Comparison of ENCODE assay signal across 8 cellular contexts in genomic region chr14:54881761-54882401, GRCh38. TPM values are rescaled to one million over a fixed set of nuclear protein-coding genes. Genes with fewer than 3 reads are reported as not detected.
DNase-seq lines count a peak whose midpoint lies in the region; ATAC-seq, FAIRE-seq and TF ChIP-seq lines count a peak whose summit lies in the region.

No MANE protein-coding gene starts in this region.

- FAIRE-seq in K562 (lab: Jason Lieb, UNC) = no peak

- H3K9ac ChIP-seq in K562 (ENCODE audit: insufficient read depth in 1 of 2, low read depth in 2 of 2, low read length in 2 of 2) = no peak overlapping the region

- peaks cover 8% of the 10 kb centered on the region for H3K36me3 Mint-ChIP-seq in CD4-positive, CD25-positive, alpha-beta regulatory T cell

- H4K20me1 ChIP-seq in K562 (replicated peaks; ENCODE audit: control insufficient read depth, insufficient read depth, low read length) = no peaks in the 10 kb centered on the region

- H2AFZ ChIP-seq in K562 (ENCODE audit: low read depth, low read length) = peak overlapping the region; percentile 62

- no peak for TF ChIP-seq POLR2A in K562 (conservative IDR thresholded peaks at IDR 0.05)

- no peak for TF ChIP-seq CTCF in K562 (IDR thresholded peaks at IDR 0.05 in 2 of 3, conservative IDR thresholded peaks at IDR 0.05 in 1 of 3; ENCODE audit: insufficient read depth in 2 of 3, low read depth in 1 of 3, low read length in 3 of 3)

- peak in 1 of 3 donors; percentile 71 for DNase-seq in CD4-positive, CD25-positive, alpha-beta regulatory T cell
- peak; percentile 46 for DNase-seq in HT1080 (ENCODE audit: low read depth)
- no peak for DNase-seq in K562 (ENCODE audit: extremely low read depth in 1 of 4, low spot score in 3 of 4)
- DNase-seq in lung microvascular endothelial cell (ENCODE audit: low read depth in 2 of 2) = peak; percentile 40 to 52
- DNase-seq in foreskin melanocyte = no peak
- no peak for DNase-seq in stimulated activated CD4-positive, alpha-beta T cell treated with anti-CD3 and anti-CD28 coated beads, Interleukin-1b, Interleukin-23, amount 100 ng/mL, for 48 hours
- no peak for DNase-seq in stimulated activated CD4-positive, alpha-beta T cell treated with anti-CD3 and anti-CD28 coated beads, Interleukin-4, amount 100 ng/mL, for 1 hour

- H3K9me3 ChIP-seq in CD4-positive, CD25-positive, alpha-beta regulatory T cell (ENCODE audit: control insufficient read depth in 2 of 2, low read length in 2 of 2) = no peaks in the 10 kb centered on the region
- H3K9me3 ChIP-seq in K562 (replicated peaks; ENCODE audit: control insufficient read depth, insufficient read depth, low read depth, low read length) = no peaks in the 10 kb centered on the region

- H3K4me2 ChIP-seq in K562 (ENCODE audit: insufficient read depth, low read length) = peak overlapping the region; percentile 54

- H3K4me1 ChIP-seq in CD4-positive, CD25-positive, alpha-beta regulatory T cell (ENCODE audit: control insufficient read depth, insufficient read depth, low read length, poor library complexity, severe bottlenecking) = peaks cover 36% of the 10 kb centered on the region
- peaks cover 0 to 5% of the 10 kb centered on the region in 2 experiments; a peak in 3 of 5 replicates for H3K4me1 ChIP-seq in K562 (replicated peaks in 1 of 2; ENCODE audit: control insufficient read depth in 2 of 2, insufficient read depth in 2 of 2, low read length in 2 of 2)

- intact Hi-C loops in K562 (cut with micrococcal nuclease) = no loop called here

- peaks cover 12 to 72% (median 48%) of the 10 kb centered on the region in 4 donors for H3K4me1 Mint-ChIP-seq in CD4-positive, CD25-positive, alpha-beta regulatory T cell

- H3K36me3 ChIP-seq in CD4-positive, CD25-positive, alpha-beta regulatory T cell (ENCODE audit: control insufficient read depth, insufficient read depth, low read length) = peaks cover 3% of the 10 kb centered on the region
- H3K36me3 ChIP-seq in K562 (ENCODE audit: control insufficient read depth, insufficient read depth, low read length) = no peaks in the 10 kb centered on the region

- no peaks in the 10 kb centered on the region for H3K79me2 ChIP-seq in K562 (ENCODE audit: control insufficient read depth, insufficient read depth, low read length)

- H3K4me3 Mint-ChIP-seq in CD4-positive, CD25-positive, alpha-beta regulatory T cell = peak overlapping the region; percentile 90 to 94 (median 92)

- H3K27ac ChIP-seq in CD4-positive, CD25-positive, alpha-beta regulatory T cell (ENCODE audit: insufficient read depth, low read length, poor library complexity, severe bottlenecking) = peak overlapping the region; percentile 85
- H3K27ac ChIP-seq in K562 (ENCODE audit: extremely low read depth, low read depth, low read length) = no peak overlapping the region

- TF ChIP-seq RAD21 in K562 (CRISPR knock-in tag; conservative IDR thresholded peaks at IDR 0.05 in 1 of 2, IDR thresholded peaks at IDR 0.05 in 1 of 2) = no peak

- H3K9me1 ChIP-seq in K562 (ENCODE audit: control insufficient read depth, insufficient read depth, low read length) = no peaks in the 10 kb centered on the region

- no peak for TF ChIP-seq EP300 in K562 (IDR thresholded peaks at IDR 0.05; ENCODE audit: low read length)

- POLR2A ChIA-PET in K562 (lab: Yijun Ruan, JAX) = interaction anchor here (0.6 to 1.5 kb wide), 5 partner anchors 9 to 192 kb away, joined by 3 to 6 read pairs (median 4); partner anchors contain the start of gene GCH1

- H3K27me3 Mint-ChIP-seq in CD4-positive, CD25-positive, alpha-beta regulatory T cell = no peaks in the 10 kb centered on the region

- peak overlapping the region; percentile 90 for H3K4me3 ChIP-seq in CD4-positive, CD25-positive, alpha-beta regulatory T cell (ENCODE audit: low read depth, low read length)
- H3K4me3 ChIP-seq in K562 = 0 out of 2 replicates have a peak overlapping the region, but pooled peaks have one; percentile 2

- peak overlapping the region; percentile 90 to 97 (median 94) for H3K27ac Mint-ChIP-seq in CD4-positive, CD25-positive, alpha-beta regulatory T cell

- H3K27me3 ChIP-seq in CD4-positive, CD25-positive, alpha-beta regulatory T cell (ENCODE audit: control insufficient read depth, insufficient read depth, low read length) = no peaks in the 10 kb centered on the region
- no peaks in the 10 kb centered on the region for H3K27me3 ChIP-seq in K562 (ENCODE audit: control insufficient read depth in 2 of 2, insufficient read depth in 2 of 2, low read length in 2 of 2)

- CTCF ChIA-PET in K562 (lab: Yijun Ruan, JAX; ENCODE audit: low intra/inter-chr PET ratio) = no interaction called here

- no TSS peak for BruUV-seq in K562 (replicated peaks; lab: Mats Ljungman, UMichigan)

- ATAC-seq in CD4-positive, CD25-positive, alpha-beta regulatory T cell (ENCODE audit: low read depth in 2 of 2) = peak; percentile 66 to 69
- ATAC-seq in GM19438 (IDR thresholded peaks at IDR 0.05; ENCODE audit: low read depth, unreplicated experiment) = peak; percentile 56
- ATAC-seq in K562 = peak; percentile 65

- in situ Hi-C loops in K562 (cut with MboI) = no loop called here

- WGBS in K562 (ENCODE audit: insufficient coverage, low coverage, missing lambda C conversion rate) = 14% methylated on average over 5 of the region's 5 CpGs

- H3K9me3 Mint-ChIP-seq in CD4-positive, CD25-positive, alpha-beta regulatory T cell = no peaks in the 10 kb centered on the region

TF ChIP-seq in K562, 482 proteins besides CTCF, POLR2A, EP300 and RAD21 (continues in another document):
- no peak for TF ChIP-seq PBX2 (CRISPR knock-in tag; IDR thresholded peaks at IDR 0.05; ENCODE audit: low read depth)
- peak; percentile 46; the same call in 1 of the 2 replicates for TF ChIP-seq PBX2 (tag; conservative IDR thresholded peaks at IDR 0.05; ENCODE audit: low read depth)
- TF ChIP-seq RBM34 (IDR thresholded peaks at IDR 0.05; ENCODE audit: borderline replicate concordance, insufficient read depth, low read length) = no peak
- no peak for TF ChIP-seq IRF2 (CRISPR knock-in tag; IDR thresholded peaks at IDR 0.05)
- TF ChIP-seq CEBPG (CRISPR knock-in tag; IDR thresholded peaks at IDR 0.05) = no peak
- TF ChIP-seq CEBPG (tag; conservative IDR thresholded peaks at IDR 0.05 in 1 of 2, IDR thresholded peaks at IDR 0.05 in 1 of 2) = 0 out of 4 replicates have a peak, but pooled peaks of 1 of the 2 experiments have one; percentile 21

RNA-seq across cellular contexts. Expression of gene GCH1, which starts 20.7 kb away (rescaled TPM):
- 53.9 TPM for total RNA-seq in CD4-positive, CD25-positive, alpha-beta regulatory T cell
- polyA plus RNA-seq in CD4-positive, CD25-positive, alpha-beta regulatory T cell = 10 to 100 TPM; 41.8 to 63.0 (median 45.8) TPM
- 4.0 and 7.5 TPM in 2 replicates for total RNA-seq in HT1080 (2014; rRNA removed; shearing (Covaris generic))
- polyA plus RNA-seq in HT1080 (2015; cell fraction: cytosol; rRNA removed) = 4.4 and 4.8 TPM in 2 replicates
- 3.3 and 3.6 TPM in 2 replicates for polyA plus RNA-seq in HT1080 (2015; cell fraction: nucleus; rRNA removed)
- 3.8 and 4.0 TPM in 2 replicates for total RNA-seq in K562 (2011; cell fraction: chromatin; rRNA removed; ENCODE audit: low replicate concordance)
- total RNA-seq in K562 (2011; cell fraction: nucleolus; rRNA removed) = 3.8 and 4.1 TPM in 2 replicates
- 2.9 and 5.3 TPM in 2 replicates for total RNA-seq in K562 (2011; cell fraction: nucleoplasm; rRNA removed)
- total RNA-seq in K562 (2014; rRNA removed) (5.4 and 6.8 TPM in 2 replicates), K562 (2014; rRNA removed; fragmentation: Illumina TruSeq; extraction: Trizol) (6.5 and 7.9 TPM in 2 replicates), K562 (2015; rRNA removed; fragmentation: Illumina TruSeq; extraction: Trizol) (3.8 and 4.3 TPM in 2 replicates), K562 (2021) (7.6 and 7.9 TPM in 2 replicates), lung microvascular endothelial cell (3.9 and 12.7 TPM in 2 replicates)
- polyA plus RNA-seq in K562 (2011; rRNA removed) (10.3 and 13.1 TPM in 2 replicates), K562 (2014; fragmentation: Illumina TruSeq; extraction: Trizol) (5.1 and 7.3 TPM in 2 replicates), K562 (2014; fragmentation: Nextera tagmentation; extraction: Ambion mirVana) (1 to 10 TPM; 3.9 to 4.6 TPM), K562 (2014; rRNA removed) (8.4 and 10.6 TPM in 2 replicates)
- polyA plus RNA-seq in K562 (2011; cell fraction: cytosol; rRNA removed) = 3.5 and 4.6 TPM in 2 replicates
- polyA plus RNA-seq in K562 (2011; cell fraction: nucleus; rRNA removed) = 2.3 and 2.4 TPM in 2 replicates
- 4.4 and 7.8 TPM in 2 replicates for polyA plus RNA-seq in K562 (2012)
- 6.1 and 6.6 TPM in 2 replicates for polyA minus RNA-seq in K562 (2011; rRNA and poly(A)+ RNA removed)
- polyA minus RNA-seq in K562 (2011; cell fraction: cytosol; rRNA and poly(A)+ RNA removed) = 2.9 and 3.7 TPM in 2 replicates
- polyA minus RNA-seq in K562 (2011; cell fraction: nucleus; rRNA and poly(A)+ RNA removed) = 2.4 and 4.7 TPM in 2 replicates

Comparison
In these comparisons a context has a peak if more than half of its experiments do, and no peak if none do; other contexts are left out.
1. DNase-seq: peak in HT1080 (single experiment) and lung microvascular endothelial cell (2 of 2); none in K562 (0 of 4), foreskin melanocyte (single experiment), stimulated activated CD4-positive, alpha-beta T cell treated with anti-CD3 and anti-CD28 coated beads, Interleukin-1b, Interleukin-23, amount 100 ng/mL, for 48 hours (single experiment) and stimulated activated CD4-positive, alpha-beta T cell treated with anti-CD3 and anti-CD28 coated beads, Interleukin-4, amount 100 ng/mL, for 1 hour (single experiment).
2. Peak in every context shown above with its lines, with median percentiles within 50 percentile points of each other: ATAC-seq.